19 cellular contexts compared by ENCODE assay signal in the genomic region with DNA sequence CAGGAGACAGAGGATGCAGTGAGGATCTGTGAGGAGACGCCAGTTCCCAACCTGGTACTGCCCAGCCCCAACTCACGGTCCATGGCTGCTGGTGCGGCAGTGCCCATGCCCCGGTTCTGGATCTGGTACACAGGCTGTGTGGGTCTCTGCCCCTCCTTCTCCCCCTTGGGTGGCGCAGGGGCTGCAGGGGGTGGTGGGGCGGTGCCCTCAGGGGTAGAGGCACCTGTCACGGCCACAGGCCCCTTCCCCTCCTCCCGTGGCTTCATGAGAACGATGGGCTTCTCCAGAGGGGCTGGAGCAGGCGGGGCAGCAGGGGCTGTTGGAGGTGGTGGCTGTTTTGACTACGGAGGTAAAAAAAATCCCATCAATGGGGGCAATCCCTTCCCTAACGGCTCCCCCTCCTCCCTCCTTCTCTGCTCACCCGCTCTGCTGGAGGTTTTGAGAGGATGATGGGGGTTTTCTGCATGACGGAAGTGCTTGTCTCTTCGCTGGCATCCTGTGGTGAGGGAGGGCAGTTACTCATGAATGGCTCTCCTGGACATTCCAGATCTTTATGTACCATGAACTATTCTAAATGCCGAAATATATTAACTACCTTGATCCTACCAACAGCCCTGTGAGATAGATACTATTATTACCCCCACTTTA. TPM values are rescaled to one million over a fixed set of nuclear protein-coding genes. Genes with fewer than 3 reads are reported as not detected.
DNase-seq lines count a peak whose midpoint lies in the region; ATAC-seq, FAIRE-seq and TF ChIP-seq lines count a peak whose summit lies in the region.
"Had no signal": no experiment of that assay in that cellular context is flagged by ENCODE, and none has a peak within 500 bp of the region (broad histone marks: within the 10 kb centered on the region; RNA-seq: fewer than 3 reads in every experiment).

No MANE protein-coding gene starts in this region.

- peaks cover 8% of the 10 kb centered on the region for H3F3A ChIP-seq in DOHH2 (ENCODE audit: control insufficient read depth, insufficient read depth)

- H3K4me1 ChIP-seq in DOHH2 (ENCODE audit: control insufficient read depth, low read length) (peaks cover 49% of the 10 kb centered on the region), HepG2 (ENCODE audit: insufficient read depth, low read length) (peaks cover 6% of the 10 kb centered on the region; the same call in 1 of the 2 replicates)

- CTCF ChIA-PET in activated CD4-positive, alpha-beta memory T cell treated with anti-CD3 and anti-CD28 coated beads, Interleukin-2, amount 10 ng/mL, durations not matched to agents 7 days and 5 days (lab: Charles Lee), result interaction anchor here (0.7 to 2.6 kb wide), 2 partner anchors 19 to 37 kb away, joined by 4 to 35 read pairs; no protein-coding TSS in a partner anchor
- CTCF ChIA-PET in HepG2 (lab: Yijun Ruan, JAX; ENCODE audit: low intra/inter-chr PET ratio, low total read pairs), result no interaction called here

- no peak for DNase-seq in GM19239 (ENCODE audit: insufficient read length, low spot score)
- no peak for DNase-seq in activated CD4-positive, alpha-beta memory T cell treated with anti-CD3 and anti-CD28 coated beads, Interleukin-2, amount 10 ng/mL, durations not matched to agents 7 days and 5 days
- DNase-seq in memory B cell (ENCODE audit: low spot score in 2 of 2), result no peak
- DNase-seq in HepG2 (ENCODE audit: low spot score), result no peak
- DNase-seq in foreskin fibroblast, result no peak
- no peak for DNase-seq in cerebellum (ENCODE audit: low spot score)
- DNase-seq: NCI-H187 treated with DMSO at 0.1 percent for 48 hours; NCI-H510A treated with DMSO at 0.1 percent for 48 hours; stimulated activated naive CD4-positive, alpha-beta T cell had no signal

- H3K36me3 Mint-ChIP-seq in activated CD4-positive, alpha-beta memory T cell treated with anti-CD3 and anti-CD28 coated beads, Interleukin-2, amount 10 ng/mL, durations not matched to agents 7 days and 5 days (ENCODE audit: low read depth), result peaks cover 74% of the 10 kb centered on the region
- peaks cover 38% of the 10 kb centered on the region for H3K36me3 Mint-ChIP-seq in memory B cell

- no peaks in the 10 kb centered on the region for H3K9me3 Mint-ChIP-seq in activated CD4-positive, alpha-beta memory T cell treated with anti-CD3 and anti-CD28 coated beads, Interleukin-2, amount 10 ng/mL, durations not matched to agents 7 days and 5 days
- H3K9me3 Mint-ChIP-seq in memory B cell, result no peaks in the 10 kb centered on the region
- H3K9me3 Mint-ChIP-seq: mesothelial cell of epicardium had no signal

- BruUV-seq in HepG2 (replicated peaks; lab: Mats Ljungman, UMichigan), result no TSS peak

- ATAC-seq in memory B cell (ENCODE audit: low read depth) (peak; percentile 72), HepG2 (no peak)

- no peak for TF ChIP-seq CTCF in DOHH2 (IDR thresholded peaks at IDR 0.05; ENCODE audit: low read depth, low read length, poor library complexity, severe bottlenecking)
- TF ChIP-seq CTCF in HepG2 (CRISPR knock-in tag; IDR thresholded peaks at IDR 0.05), result no peak
- TF ChIP-seq CTCF in foreskin fibroblast (IDR thresholded peaks at IDR 0.05; ENCODE audit: low read depth, low read length), result no peak

- H3K27ac ChIP-seq in DOHH2 (ENCODE audit: low read depth, low read length) (no peak overlapping the region), HepG2 (ENCODE audit: extremely low read length, insufficient read depth, low read length) (no peak overlapping the region)
- H3K27ac ChIP-seq: coronary artery, SK-N-MC had no signal

- no peak overlapping the region for H3K9ac ChIP-seq in HepG2 (ENCODE audit: insufficient read depth, low read depth, low read length)

- H3K4me3 ChIP-seq in DOHH2 (ENCODE audit: low read length) (0 out of 2 replicates have a peak overlapping the region, but pooled peaks have one; percentile 8), HepG2 (replicated peaks in 1 of 3; ENCODE audit: insufficient read depth in 1 of 3, low read depth in 2 of 3, low read length in 3 of 3) (no peak overlapping the region), foreskin fibroblast (ENCODE audit: low read depth in 1 of 2, low read length in 2 of 2) (no peak overlapping the region)
- H3K4me3 ChIP-seq: coronary artery, SK-N-MC had no signal

- H4K20me1 ChIP-seq in DOHH2 (ENCODE audit: control insufficient read depth, insufficient read depth, low read depth, low read length) (no peaks in the 10 kb centered on the region), HepG2 (ENCODE audit: insufficient read depth, low read length) (no peaks in the 10 kb centered on the region)

- H3K27me3 ChIP-seq in DOHH2 (ENCODE audit: control insufficient read depth, low read length) (no peaks in the 10 kb centered on the region), HepG2 (ENCODE audit: control insufficient read depth in 1 of 2, insufficient read depth in 2 of 2, low read length in 2 of 2) (no peaks in the 10 kb centered on the region)

- H3K4me3 Mint-ChIP-seq in activated CD4-positive, alpha-beta memory T cell treated with anti-CD3 and anti-CD28 coated beads, Interleukin-2, amount 10 ng/mL, durations not matched to agents 7 days and 5 days, result peak overlapping the region; percentile 25
- H3K4me3 Mint-ChIP-seq in memory B cell, result peak overlapping the region; percentile 69
- H3K4me3 Mint-ChIP-seq: mesothelial cell of epicardium had no signal

- H3K4me2 ChIP-seq in DOHH2 (ENCODE audit: low read length) (peak overlapping the region; percentile 43), HepG2 (ENCODE audit: low read depth, low read length) (no peak overlapping the region)

- peak; percentile 56 for FAIRE-seq in GM19239 (lab: Jason Lieb, UNC)
- FAIRE-seq in HepG2 (lab: Jason Lieb, UNC), result no peak
- FAIRE-seq: keratinocyte had no signal

- H3K36me3 ChIP-seq in DOHH2 (ENCODE audit: control insufficient read depth, low read length) (peaks cover 86% of the 10 kb centered on the region), HepG2 (replicated peaks in 1 of 2; ENCODE audit: control insufficient read depth in 1 of 2, insufficient read depth in 2 of 2, low read length in 2 of 2) (peaks cover 27 to 79% of the 10 kb centered on the region in 2 experiments)

- POLR2A ChIA-PET in activated CD4-positive, alpha-beta memory T cell treated with anti-CD3 and anti-CD28 coated beads, Interleukin-2, amount 10 ng/mL, durations not matched to agents 7 days and 5 days (lab: Charles Lee), result no interaction called here
- POLR2A ChIA-PET in HepG2 (lab: Yijun Ruan, JAX), result no interaction called here

- H3K9me3 ChIP-seq in DOHH2 (ENCODE audit: control insufficient read depth, insufficient read depth, low read length) (no peaks in the 10 kb centered on the region), HepG2 (ENCODE audit: low read length) (no peaks in the 10 kb centered on the region)

- no peak overlapping the region for H2AFZ ChIP-seq in HepG2 (ENCODE audit: low read length)

- in situ Hi-C loops in HepG2 (cut with HindIII; ENCODE audit: extremely low pct_ligation_motif_present, low pct_unique_long_range_greater_than_20kb), result loop anchor here (5.0 kb wide), 1 partner anchor 35 kb away; a partner anchor contains a TSS

- WGBS in HepG2 (ENCODE audit: low lambda C conversion rate), result 96% methylated on average over 10 of the region's 16 CpGs

- intact Hi-C loops in HepG2 (cut with micrococcal nuclease; ENCODE audit: unreplicated experiment), result no loop called here

- H3K27me3 Mint-ChIP-seq in activated CD4-positive, alpha-beta memory T cell treated with anti-CD3 and anti-CD28 coated beads, Interleukin-2, amount 10 ng/mL, durations not matched to agents 7 days and 5 days, result no peaks in the 10 kb centered on the region
- H3K27me3 Mint-ChIP-seq in memory B cell, result no peaks in the 10 kb centered on the region

- H3K9me2 ChIP-seq in DOHH2 (replicated peaks; ENCODE audit: control insufficient read depth, low read length), result no peaks in the 10 kb centered on the region

- no peak for TF ChIP-seq EP300 in HepG2 (IDR thresholded peaks at IDR 0.05; ENCODE audit: low read depth in 2 of 2, low read length in 2 of 2)
- TF ChIP-seq EP300 in HepG2 (CRISPR knock-in tag; IDR thresholded peaks at IDR 0.05; ENCODE audit: borderline replicate concordance), result no peak

- no peak for TF ChIP-seq RAD21 in HepG2 (CRISPR knock-in tag; IDR thresholded peaks at IDR 0.05)

- H3K4me1 Mint-ChIP-seq in activated CD4-positive, alpha-beta memory T cell treated with anti-CD3 and anti-CD28 coated beads, Interleukin-2, amount 10 ng/mL, durations not matched to agents 7 days and 5 days, result peaks cover 42% of the 10 kb centered on the region
- peaks cover 34% of the 10 kb centered on the region for H3K4me1 Mint-ChIP-seq in memory B cell
- H3K4me1 Mint-ChIP-seq: mesothelial cell of epicardium had no signal

- peak overlapping the region; percentile 90 for H3K27ac Mint-ChIP-seq in activated CD4-positive, alpha-beta memory T cell treated with anti-CD3 and anti-CD28 coated beads, Interleukin-2, amount 10 ng/mL, durations not matched to agents 7 days and 5 days
- H3K27ac Mint-ChIP-seq in memory B cell, result peak overlapping the region; percentile 88
- H3K27ac Mint-ChIP-seq: mesothelial cell of epicardium had no signal

- no peak for TF ChIP-seq POLR2A in HepG2 (IDR thresholded peaks at IDR 0.05; ENCODE audit: insufficient read depth in 1 of 2, low read depth in 2 of 2, low read length in 2 of 2)

- H3K79me2 ChIP-seq in DOHH2 (ENCODE audit: control insufficient read depth, low read length), result peaks cover 18% of the 10 kb centered on the region
- peaks cover 3% of the 10 kb centered on the region for H3K79me2 ChIP-seq in HepG2 (ENCODE audit: insufficient read depth, low read length)

RNA-seq across cellular contexts. Expression of a gene that starts 7.1 kb away (rescaled TPM):
- total RNA-seq in activated CD4-positive, alpha-beta memory T cell treated with anti-CD3 and anti-CD28 coated beads, Interleukin-2, amount 10 ng/mL, durations not matched to agents 7 days and 5 days, result 10 to 100 TPM; 58.1 to 64.6 TPM
- total RNA-seq in HepG2 (2016; rRNA removed; fragmentation: Illumina TruSeq; extraction: Trizol) (9.6 and 18.7 TPM in 2 replicates), cerebellum (17.1 TPM)
- 4.7 and 6.3 TPM in 2 replicates for total RNA-seq in HepG2 (2016; cell fraction: cytosol; rRNA removed; fragmentation: Illumina TruSeq; extraction: Trizol; ENCODE audit: low read depth)
- 10.9 and 18.3 TPM in 2 replicates for total RNA-seq in HepG2 (2016; cell fraction: insoluble cytoplasmic fraction; rRNA removed; fragmentation: Illumina TruSeq; extraction: Trizol)
- 5.4 and 5.5 TPM in 2 replicates for total RNA-seq in HepG2 (2016; cell fraction: membrane; rRNA removed; fragmentation: Illumina TruSeq; extraction: Trizol)
- 20.5 and 25.3 TPM in 2 replicates for total RNA-seq in HepG2 (2016; cell fraction: nucleus; rRNA removed; fragmentation: Illumina TruSeq; extraction: Trizol)
- 16.1 and 16.7 TPM in 2 replicates for polyA plus RNA-seq in HepG2 (2011; rRNA removed)
- polyA plus RNA-seq in HepG2 (2011; cell fraction: cytosol; rRNA removed), result 4.3 and 6.9 TPM in 2 replicates
- polyA plus RNA-seq in HepG2 (2011; cell fraction: nucleus; rRNA removed), result 36.9 and 41.9 TPM in 2 replicates
- 12.3 and 15.7 TPM in 2 replicates for polyA plus RNA-seq in HepG2 (2012)
- 2.4 and 2.9 TPM in 2 replicates for polyA plus RNA-seq in HepG2 (2016; cell fraction: cytosol; fragmentation: Illumina TruSeq; extraction: Trizol; ENCODE audit: low read depth)
- polyA plus RNA-seq in HepG2 (2016; cell fraction: insoluble cytoplasmic fraction; fragmentation: Illumina TruSeq; extraction: Trizol; ENCODE audit: low read depth), result 16.1 and 23.3 TPM in 2 replicates
- 3.6 and 4.5 TPM in 2 replicates for polyA plus RNA-seq in HepG2 (2016; cell fraction: membrane; fragmentation: Illumina TruSeq; extraction: Trizol; ENCODE audit: low read depth)
- 70.5 and 75.9 TPM in 2 replicates for polyA plus RNA-seq in HepG2 (2016; cell fraction: nucleus; fragmentation: Illumina TruSeq; extraction: Trizol; ENCODE audit: insufficient read depth, low read depth)
- polyA minus RNA-seq in HepG2 (2011; rRNA and poly(A)+ RNA removed; ENCODE audit: low replicate concordance), result 12.4 and 18.2 TPM in 2 replicates
- 2.9 and 3.6 TPM in 2 replicates for polyA minus RNA-seq in HepG2 (2011; cell fraction: cytosol; rRNA and poly(A)+ RNA removed)
- 16.5 and 18.7 TPM in 2 replicates for polyA minus RNA-seq in HepG2 (2011; cell fraction: nucleus; rRNA and poly(A)+ RNA removed)

RNA-seq across cellular contexts. Expression of a gene that starts 31.8 kb away (rescaled TPM):
- total RNA-seq in activated CD4-positive, alpha-beta memory T cell treated with anti-CD3 and anti-CD28 coated beads, Interleukin-2, amount 10 ng/mL, durations not matched to agents 7 days and 5 days, result not detected
- total RNA-seq in HepG2 (2016; rRNA removed; fragmentation: Illumina TruSeq; extraction: Trizol) (not detected in 2 replicates), cerebellum (not detected)
- not detected in 2 replicates for total RNA-seq in HepG2 (2016; cell fraction: cytosol; rRNA removed; fragmentation: Illumina TruSeq; extraction: Trizol; ENCODE audit: low read depth)
- total RNA-seq in HepG2 (2016; cell fraction: insoluble cytoplasmic fraction; rRNA removed; fragmentation: Illumina TruSeq; extraction: Trizol), result not detected in 2 replicates
- total RNA-seq in HepG2 (2016; cell fraction: membrane; rRNA removed; fragmentation: Illumina TruSeq; extraction: Trizol), result not detected in 2 replicates
- not detected in 2 replicates for total RNA-seq in HepG2 (2016; cell fraction: nucleus; rRNA removed; fragmentation: Illumina TruSeq; extraction: Trizol)
- not detected in 2 replicates for polyA plus RNA-seq in HepG2 (2011; rRNA removed)
- not detected in 2 replicates for polyA plus RNA-seq in HepG2 (2011; cell fraction: cytosol; rRNA removed)
- not detected in 2 replicates for polyA plus RNA-seq in HepG2 (2011; cell fraction: nucleus; rRNA removed)
- not detected in 2 replicates for polyA plus RNA-seq in HepG2 (2012)
- polyA plus RNA-seq in HepG2 (2016; cell fraction: cytosol; fragmentation: Illumina TruSeq; extraction: Trizol; ENCODE audit: low read depth), result not detected in 2 replicates
- not detected in 2 replicates for polyA plus RNA-seq in HepG2 (2016; cell fraction: insoluble cytoplasmic fraction; fragmentation: Illumina TruSeq; extraction: Trizol; ENCODE audit: low read depth)
- not detected in 2 replicates for polyA plus RNA-seq in HepG2 (2016; cell fraction: membrane; fragmentation: Illumina TruSeq; extraction: Trizol; ENCODE audit: low read depth)
- polyA plus RNA-seq in HepG2 (2016; cell fraction: nucleus; fragmentation: Illumina TruSeq; extraction: Trizol; ENCODE audit: insufficient read depth, low read depth), result not detected in 2 replicates
- not detected in 2 replicates for polyA minus RNA-seq in HepG2 (2011; rRNA and poly(A)+ RNA removed; ENCODE audit: low replicate concordance)
- polyA minus RNA-seq in HepG2 (2011; cell fraction: cytosol; rRNA and poly(A)+ RNA removed), result not detected in 2 replicates
- polyA minus RNA-seq in HepG2 (2011; cell fraction: nucleus; rRNA and poly(A)+ RNA removed), result not detected in 2 replicates
- total RNA-seq: M059J, mesothelial cell of epicardium, OCI-LY7, osteocyte had no signal
- polyA plus RNA-seq: esophagus, keratinocyte had no signal

RNA-seq across cellular contexts. Expression of a gene that starts 33.1 kb away (rescaled TPM):
- total RNA-seq in activated CD4-positive, alpha-beta memory T cell treated with anti-CD3 and anti-CD28 coated beads, Interleukin-2, amount 10 ng/mL, durations not matched to agents 7 days and 5 days, result 10 to 100 TPM; 71.7 to 72.3 TPM
- 0.13 TPM in 1 of 2 replicates, not detected in the other for total RNA-seq in HepG2 (2016; rRNA removed; fragmentation: Illumina TruSeq; extraction: Trizol)
- not detected in 2 replicates for total RNA-seq in HepG2 (2016; cell fraction: cytosol; rRNA removed; fragmentation: Illumina TruSeq; extraction: Trizol; ENCODE audit: low read depth)
- 0.15 TPM in 1 of 2 replicates, not detected in the other for total RNA-seq in HepG2 (2016; cell fraction: insoluble cytoplasmic fraction; rRNA removed; fragmentation: Illumina TruSeq; extraction: Trizol)
- total RNA-seq in HepG2 (2016; cell fraction: membrane; rRNA removed; fragmentation: Illumina TruSeq; extraction: Trizol), result not detected in 2 replicates
- total RNA-seq in HepG2 (2016; cell fraction: nucleus; rRNA removed; fragmentation: Illumina TruSeq; extraction: Trizol), result 0.50 TPM in 1 of 2 replicates, not detected in the other
- 0.25 and 0.60 TPM in 2 replicates for polyA plus RNA-seq in HepG2 (2011; rRNA removed)
- polyA plus RNA-seq in HepG2 (2011; cell fraction: cytosol; rRNA removed), result 0.18 and 0.19 TPM in 2 replicates
- 0.92 and 1.2 TPM in 2 replicates for polyA plus RNA-seq in HepG2 (2011; cell fraction: nucleus; rRNA removed)
- 0.19 TPM in 1 of 2 replicates, not detected in the other for polyA plus RNA-seq in HepG2 (2012)
- polyA plus RNA-seq in HepG2 (2016; cell fraction: cytosol; fragmentation: Illumina TruSeq; extraction: Trizol; ENCODE audit: low read depth), result 0.06 TPM in 1 of 2 replicates, not detected in the other
- not detected in 2 replicates for polyA plus RNA-seq in HepG2 (2016; cell fraction: insoluble cytoplasmic fraction; fragmentation: Illumina TruSeq; extraction: Trizol; ENCODE audit: low read depth)
- polyA plus RNA-seq in HepG2 (2016; cell fraction: membrane; fragmentation: Illumina TruSeq; extraction: Trizol; ENCODE audit: low read depth), result not detected in 2 replicates
- 0.37 and 0.55 TPM in 2 replicates for polyA plus RNA-seq in HepG2 (2016; cell fraction: nucleus; fragmentation: Illumina TruSeq; extraction: Trizol; ENCODE audit: insufficient read depth, low read depth)
- 0.16 and 81.5 TPM in 2 replicates for polyA minus RNA-seq in HepG2 (2011; rRNA and poly(A)+ RNA removed; ENCODE audit: low replicate concordance)
- 0.89 and 0.97 TPM in 2 replicates for polyA minus RNA-seq in HepG2 (2011; cell fraction: cytosol; rRNA and poly(A)+ RNA removed)
- 0.64 TPM in 1 of 2 replicates, not detected in the other for polyA minus RNA-seq in HepG2 (2011; cell fraction: nucleus; rRNA and poly(A)+ RNA removed)
- 0.36 TPM for total RNA-seq in cerebellum
- total RNA-seq: HT-29 had no signal

RNA-seq across cellular contexts. Expression of a gene that starts 54.6 kb away (rescaled TPM):
- total RNA-seq in activated CD4-positive, alpha-beta memory T cell treated with anti-CD3 and anti-CD28 coated beads, Interleukin-2, amount 10 ng/mL, durations not matched to agents 7 days and 5 days, result under 1 TPM; 0.70 to 0.71 TPM
- total RNA-seq in HepG2 (2016; rRNA removed; fragmentation: Illumina TruSeq; extraction: Trizol) (not detected in 2 replicates), cerebellum (2.6 TPM)
- not detected in 2 replicates for total RNA-seq in HepG2 (2016; cell fraction: cytosol; rRNA removed; fragmentation: Illumina TruSeq; extraction: Trizol; ENCODE audit: low read depth)
- not detected in 2 replicates for total RNA-seq in HepG2 (2016; cell fraction: insoluble cytoplasmic fraction; rRNA removed; fragmentation: Illumina TruSeq; extraction: Trizol)
- not detected in 2 replicates for total RNA-seq in HepG2 (2016; cell fraction: membrane; rRNA removed; fragmentation: Illumina TruSeq; extraction: Trizol)
- total RNA-seq in HepG2 (2016; cell fraction: nucleus; rRNA removed; fragmentation: Illumina TruSeq; extraction: Trizol), result not detected in 2 replicates
- not detected in 2 replicates for polyA plus RNA-seq in HepG2 (2011; rRNA removed)
- polyA plus RNA-seq in HepG2 (2011; cell fraction: cytosol; rRNA removed), result not detected in 2 replicates
- not detected in 2 replicates for polyA plus RNA-seq in HepG2 (2011; cell fraction: nucleus; rRNA removed)
- not detected in 2 replicates for polyA plus RNA-seq in HepG2 (2012)
- polyA plus RNA-seq in HepG2 (2016; cell fraction: cytosol; fragmentation: Illumina TruSeq; extraction: Trizol; ENCODE audit: low read depth), result not detected in 2 replicates
- polyA plus RNA-seq in HepG2 (2016; cell fraction: insoluble cytoplasmic fraction; fragmentation: Illumina TruSeq; extraction: Trizol; ENCODE audit: low read depth), result not detected in 2 replicates
- polyA plus RNA-seq in HepG2 (2016; cell fraction: membrane; fragmentation: Illumina TruSeq; extraction: Trizol; ENCODE audit: low read depth), result not detected in 2 replicates
- not detected in 2 replicates for polyA plus RNA-seq in HepG2 (2016; cell fraction: nucleus; fragmentation: Illumina TruSeq; extraction: Trizol; ENCODE audit: insufficient read depth, low read depth)
- 0.08 and 1.3 TPM in 2 replicates for polyA minus RNA-seq in HepG2 (2011; rRNA and poly(A)+ RNA removed; ENCODE audit: low replicate concordance)
- polyA minus RNA-seq in HepG2 (2011; cell fraction: cytosol; rRNA and poly(A)+ RNA removed), result not detected in 2 replicates
- not detected in 2 replicates for polyA minus RNA-seq in HepG2 (2011; cell fraction: nucleus; rRNA and poly(A)+ RNA removed)
- total RNA-seq: OCI-LY7, osteocyte had no signal

Comparison
In these comparisons a context has a peak if more than half of its experiments do, and no peak if none do; other contexts are left out.
1. RNA of a gene that starts 33.1 kb away (total RNA-seq): 71.7 to 72.3 TPM in activated CD4-positive, alpha-beta memory T cell treated with anti-CD3 and anti-CD28 coated beads, Interleukin-2, amount 10 ng/mL, durations not matched to agents 7 days and 5 days; 0.36 TPM in cerebellum (single experiment) and 0.13 to 0.50 TPM in HepG2; every median in the first group is over 10 times any median in the second.